7 cellular contexts compared by ENCODE assay signal in genomic region chr3:88219138-88219792, GRCh38.
DNase-seq lines count a peak whose midpoint lies in the region; ATAC-seq lines count a peak whose summit lies in the region.

No MANE protein-coding gene starts in this region.

- ATAC-seq in GM21360 (IDR thresholded peaks at IDR 0.05; ENCODE audit: unreplicated experiment), result peak; percentile 92

- DNase-seq in GM04504 (ENCODE audit: low read depth), result peak; percentile 23
- DNase-seq in HPDE6-E6E7 (ENCODE audit: extremely low spot score), result peak; percentile 51
- peak; percentile 89 for DNase-seq in OCI-M1 (lab: John Stamatoyannopoulos, UW)
- peak; percentile 6 for DNase-seq in dermis blood vessel endothelial cell
- peak; percentile 63 for DNase-seq in midbrain (lab: John Stamatoyannopoulos, UW)
- DNase-seq in NCI-H2227 (lab: John Stamatoyannopoulos, UW; ENCODE audit: unreplicated experiment), result no peak
